ENCODE assay signal across 11 cellular contexts in the genomic region with DNA sequence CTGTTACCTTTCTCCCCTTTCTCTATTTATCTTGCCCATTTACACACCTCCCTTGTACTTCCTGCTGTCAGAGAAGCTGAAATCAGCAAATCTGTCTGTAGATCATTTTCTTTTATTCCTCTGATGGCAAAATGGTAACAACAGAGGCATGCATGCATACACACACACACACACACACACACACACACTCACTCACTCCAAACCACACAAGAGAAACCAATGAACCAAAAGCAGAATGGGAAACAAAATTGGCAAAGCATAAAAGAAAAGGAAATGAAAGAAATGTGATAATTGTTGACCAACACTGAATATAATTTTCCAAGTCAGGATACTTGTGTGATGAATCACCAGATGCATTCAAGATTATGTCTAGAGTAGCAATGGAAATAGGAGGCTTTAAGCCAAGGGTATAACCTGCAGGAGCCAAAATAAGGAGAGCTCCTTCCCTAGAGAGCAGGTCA.
DNase-seq lines count a peak whose midpoint lies in the region; ATAC-seq, FAIRE-seq and TF ChIP-seq lines count a peak whose summit lies in the region.
"Had no signal": no experiment of that assay in that cellular context is flagged by ENCODE, and none has a peak within 500 bp of the region (broad histone marks: within the 10 kb centered on the region; RNA-seq: fewer than 3 reads in every experiment).

No MANE protein-coding gene starts in this region.

- in situ Hi-C loops in mammary epithelial cell (cut with MboI; ENCODE audit: low sequenced_read_pairs in 2 of 2) = no loop called here

- no peak for TF ChIP-seq CTCF in mammary epithelial cell (conservative IDR thresholded peaks at IDR 0.05 in 1 of 2, IDR thresholded peaks at IDR 0.05 in 1 of 2; ENCODE audit: extremely low read depth in 1 of 2, insufficient read depth in 1 of 2, low read depth in 1 of 2, low read length in 2 of 2)
- no peak for TF ChIP-seq CTCF in D721Med (IDR thresholded peaks at IDR 0.05; ENCODE audit: insufficient read depth, missing control alignments)

- CTCF ChIA-PET in mammary epithelial cell (lab: Charles Lee; ENCODE audit: low non-redundant PET) = no interaction called here

- no peaks in the 10 kb centered on the region for H4K20me1 ChIP-seq in mammary epithelial cell (ENCODE audit: insufficient read depth, low read length)

- H3K27me3 ChIP-seq in mammary epithelial cell (ENCODE audit: insufficient read depth, low read length) (no peaks in the 10 kb centered on the region), mucosa of rectum (ENCODE audit: control insufficient read depth in 2 of 2, insufficient read depth in 2 of 2, low read length in 2 of 2) (no peaks in the 10 kb centered on the region)
- H3K27me3 ChIP-seq: right atrium auricular region had no signal

- intact Hi-C loops in mammary epithelial cell (cut with micrococcal nuclease) = no loop called here
- intact Hi-C loops in cardiac septum (cut with DNase I) = no loop called here

- no peak overlapping the region for H3K27ac ChIP-seq in mammary epithelial cell (ENCODE audit: insufficient read depth, low read depth, low read length)
- H3K27ac ChIP-seq in mucosa of rectum (ENCODE audit: low read depth in 2 of 2, low read length in 2 of 2) = peak overlapping the region; percentile 13 to 56
- H3K27ac ChIP-seq: right atrium auricular region had no signal

- dilution Hi-C loops in mammary epithelial cell (cut with HindIII; ENCODE audit: low sequenced_read_pairs) = no loop called here

- FAIRE-seq in D721Med (lab: Jason Lieb, UNC) = no peak

- no peak for ATAC-seq in GM18502 (IDR thresholded peaks at IDR 0.05; ENCODE audit: poor library complexity, unreplicated experiment)
- ATAC-seq in HG03460 (IDR thresholded peaks at IDR 0.05; ENCODE audit: unreplicated experiment) = no peak

- H3K9me3 ChIP-seq in mammary epithelial cell (replicated peaks; ENCODE audit: insufficient read depth, low read length) (no peaks in the 10 kb centered on the region), mucosa of rectum (ENCODE audit: control insufficient read depth in 2 of 2, low read length in 2 of 2) (no peaks in the 10 kb centered on the region)
- H3K9me3 ChIP-seq: right atrium auricular region had no signal

- no peak overlapping the region for H3K4me2 ChIP-seq in mammary epithelial cell (ENCODE audit: insufficient read depth, low read depth, low read length)

- no peaks in the 10 kb centered on the region for H3K79me2 ChIP-seq in mammary epithelial cell (ENCODE audit: insufficient read depth, low read length)

- H3K4me1 ChIP-seq in mammary epithelial cell (ENCODE audit: insufficient read depth, low read length) = peaks cover 15% of the 10 kb centered on the region
- H3K4me1 ChIP-seq in mucosa of rectum (ENCODE audit: control insufficient read depth in 2 of 2, insufficient read depth in 2 of 2, low read length in 2 of 2) = peaks cover 8 to 21% of the 10 kb centered on the region in 2 donors

- BruUV-seq in mammary epithelial cell (replicated peaks; lab: Mats Ljungman, UMichigan) = no TSS peak

- H3K9ac ChIP-seq in mammary epithelial cell (ENCODE audit: insufficient read depth, low read length) (no peak overlapping the region), mucosa of rectum (ENCODE audit: low read depth in 1 of 2, low read length in 2 of 2) (no peak overlapping the region)

- DNase-seq in COLO829 (ENCODE audit: low spot score) (peak; percentile 81), mammary epithelial cell (peak; percentile 55), D721Med (ENCODE audit: insufficient read length, low spot score) (no peak), cardiac septum (ENCODE audit: low spot score) (no peak)
- DNase-seq: cerebellar nuclear complex, SHP77 had no signal

- no peak for TF ChIP-seq RAD21 in Ishikawa (IDR thresholded peaks at IDR 0.05; ENCODE audit: low read depth)

- H3K36me3 ChIP-seq in mammary epithelial cell (ENCODE audit: insufficient read depth, low read length) (no peaks in the 10 kb centered on the region), mucosa of rectum (ENCODE audit: control insufficient read depth in 2 of 2, insufficient read depth in 2 of 2, low read length in 2 of 2) (no peaks in the 10 kb centered on the region)
- H3K36me3 ChIP-seq: right atrium auricular region had no signal

- H2AFZ ChIP-seq in mammary epithelial cell (ENCODE audit: low read depth, low read length) = no peak overlapping the region

- H3K4me3 ChIP-seq in mammary epithelial cell (replicated peaks in 1 of 3; ENCODE audit: insufficient read depth in 1 of 3, low read depth in 2 of 3, low read length in 3 of 3) (no peak overlapping the region), mucosa of rectum (ENCODE audit: low read length in 2 of 2) (no peak overlapping the region)
- H3K4me3 ChIP-seq: right atrium auricular region had no signal

- peak; percentile 92 for TF ChIP-seq EP300 in Ishikawa (IDR thresholded peaks at IDR 0.05; ENCODE audit: borderline replicate concordance)

TF ChIP-seq in Ishikawa, 13 proteins besides CTCF, POLR2A, EP300 and RAD21:
- TF ChIP-seq YY1 (IDR thresholded peaks at IDR 0.05; ENCODE audit: low read depth) (no peak), FOXM1 (IDR thresholded peaks at IDR 0.05; ENCODE audit: borderline replicate concordance, low read depth) (peak; percentile 86), TEAD4 (IDR thresholded peaks at IDR 0.05) (peak; percentile 82), ZBTB7A (IDR thresholded peaks at IDR 0.05; ENCODE audit: low read depth) (no peak), NFIC (IDR thresholded peaks at IDR 0.05) (peak; percentile 96), TCF12 (IDR thresholded peaks at IDR 0.05; ENCODE audit: low read depth) (peak; percentile 84), TAF1 (IDR thresholded peaks at IDR 0.05; ENCODE audit: low read depth) (no peak)
- TF ChIP-seq, protein P1, sequence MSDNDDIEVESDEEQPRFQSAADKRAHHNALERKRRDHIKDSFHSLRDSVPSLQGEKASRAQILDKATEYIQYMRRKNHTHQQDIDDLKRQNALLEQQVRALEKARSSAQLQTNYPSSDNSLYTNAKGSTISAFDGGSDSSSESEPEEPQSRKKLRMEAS (IDR thresholded peaks at IDR 0.05) = peak; percentile 34; the same call in 1 of the 2 replicates

Comparison
In these comparisons a context has a peak if more than half of its experiments do, and no peak if none do; other contexts are left out.
1. DNase-seq: peak in COLO829 (single experiment) and mammary epithelial cell (single experiment); none in D721Med (single experiment) and cardiac septum (single experiment).